In the genomic region with DNA sequence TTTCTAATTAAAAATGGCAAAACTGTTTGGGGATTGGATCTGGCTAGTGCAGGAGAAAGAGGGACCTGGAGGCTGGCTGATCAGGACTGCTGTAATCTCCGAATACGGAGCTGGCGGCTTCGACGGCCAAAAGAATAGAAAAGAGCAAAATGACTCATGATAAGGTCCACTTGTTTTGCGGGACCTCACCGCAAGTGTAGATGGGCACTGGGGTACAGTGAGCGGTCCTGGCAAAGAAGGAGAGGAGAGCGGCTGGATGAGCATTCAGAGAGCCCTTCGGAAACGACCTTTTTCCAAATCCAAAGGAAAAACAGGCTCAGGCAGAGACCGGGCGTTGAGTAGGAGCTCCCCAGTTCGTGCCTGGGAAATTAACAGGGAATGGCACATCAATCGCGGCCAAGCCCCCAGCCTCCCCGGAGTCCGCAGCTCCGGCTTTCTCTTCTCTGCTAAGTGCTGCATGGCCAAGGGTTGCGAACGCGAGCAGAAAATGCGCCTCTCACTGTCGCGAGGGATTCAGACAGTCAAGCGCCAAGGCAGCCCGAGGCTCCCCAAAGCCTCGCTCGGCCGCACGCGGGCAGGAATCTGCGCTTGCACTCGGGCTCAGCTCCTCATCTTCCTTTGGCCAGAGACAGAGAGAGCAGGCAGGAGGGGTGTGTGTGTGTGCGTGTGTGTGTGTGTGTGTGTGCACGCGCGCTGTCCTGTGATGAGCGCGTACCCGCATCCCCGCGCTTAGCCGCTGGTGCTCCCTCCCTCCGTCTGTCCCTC, we compare ENCODE assay signal across 9 cellular contexts. TPM values are rescaled to one million over a fixed set of nuclear protein-coding genes. Genes with fewer than 3 reads are reported as not detected.
A peak's percentile ranks its signal among the peaks of the same experiment; 100 is the strongest.
DNase-seq lines count a peak whose midpoint lies in the region; FAIRE-seq and TF ChIP-seq lines count a peak whose summit lies in the region.
"Had no signal": no experiment of that assay in that cellular context is flagged by ENCODE, and none has a peak within 500 bp of the region (broad histone marks: within the 10 kb centered on the region; RNA-seq: fewer than 3 reads in every experiment).

No MANE protein-coding gene starts in this region.

- dilution Hi-C loops in mammary epithelial cell (cut with HindIII; ENCODE audit: low sequenced_read_pairs) (no loop called here), keratinocyte (cut with MboI; ENCODE audit: extremely low pct_ligation_motif_present, low sequenced_read_pairs) (no loop called here)

- H3K9ac ChIP-seq in mammary epithelial cell (ENCODE audit: insufficient read depth, low read length) (no peak overlapping the region), keratinocyte (ENCODE audit: control insufficient read depth, extremely low read depth, insufficient read depth, low read length) (no peak overlapping the region), subcutaneous abdominal adipose tissue (ENCODE audit: low read length in 5 of 5) (no peak overlapping the region)

- H3K4me3 ChIP-seq in mammary epithelial cell (replicated peaks in 1 of 3; ENCODE audit: insufficient read depth in 1 of 3, low read depth in 2 of 3, low read length in 3 of 3) (peak overlapping the region; percentile 4 to 30 (median 24)), keratinocyte (ENCODE audit: control insufficient read depth in 2 of 3, extremely low read depth in 1 of 3, insufficient read depth in 2 of 3, low read depth in 1 of 3, low read length in 3 of 3) (peak overlapping the region in 1 of 3 experiments; percentile 14), subcutaneous abdominal adipose tissue (ENCODE audit: low read depth in 1 of 5, low read length in 5 of 5) (peak overlapping the region in 3 of 5 donors; percentile 1 to 49 (median 22))

- H3K79me2 ChIP-seq in mammary epithelial cell (ENCODE audit: insufficient read depth, low read length) (no peaks in the 10 kb centered on the region), keratinocyte (ENCODE audit: control insufficient read depth, insufficient read depth, low read length) (no peaks in the 10 kb centered on the region)

- CTCF ChIA-PET in mammary epithelial cell (lab: Charles Lee; ENCODE audit: low non-redundant PET): interaction anchor here (0.6 kb wide), 1 partner anchor 1149 kb away, joined by 3 read pairs; no protein-coding TSS in a partner anchor

- peak overlapping the region; percentile 83 for H3K4me2 ChIP-seq in mammary epithelial cell (ENCODE audit: insufficient read depth, low read depth, low read length)
- H3K4me2 ChIP-seq in keratinocyte (ENCODE audit: control insufficient read depth, extremely low read depth, insufficient read depth, low read depth, low read length): peak overlapping the region; percentile 22

- in situ Hi-C loops in mammary epithelial cell (cut with MboI; ENCODE audit: low sequenced_read_pairs in 2 of 2): no loop called here

- H3K36me3 ChIP-seq in mammary epithelial cell (ENCODE audit: insufficient read depth, low read length) (no peaks in the 10 kb centered on the region), keratinocyte (ENCODE audit: control insufficient read depth in 2 of 2, extremely low read depth in 1 of 2, insufficient read depth in 2 of 2, low read length in 2 of 2) (no peaks in the 10 kb centered on the region), subcutaneous abdominal adipose tissue (ENCODE audit: control insufficient read depth in 5 of 5, insufficient read depth in 5 of 5, low read length in 5 of 5) (no peaks in the 10 kb centered on the region)

- TF ChIP-seq CTCF in mammary epithelial cell (conservative IDR thresholded peaks at IDR 0.05 in 1 of 2, IDR thresholded peaks at IDR 0.05 in 1 of 2; ENCODE audit: extremely low read depth in 1 of 2, insufficient read depth in 1 of 2, low read depth in 1 of 2, low read length in 2 of 2): no peak
- TF ChIP-seq CTCF in keratinocyte (optimal IDR thresholded peaks at IDR 0.05 in 1 of 3, IDR thresholded peaks at IDR 0.05 in 1 of 3, conservative IDR thresholded peaks at IDR 0.05 in 1 of 3; ENCODE audit: extremely low read depth in 1 of 3, insufficient read depth in 2 of 3, low read length in 3 of 3): no peak

- no TSS peak for BruUV-seq in mammary epithelial cell (replicated peaks; lab: Mats Ljungman, UMichigan)

- WGBS in mammary epithelial cell (ENCODE audit: low coverage, missing lambda C conversion rate): 10% methylated on average over 25 of the region's 45 CpGs

- no peak overlapping the region for H3K27ac ChIP-seq in mammary epithelial cell (ENCODE audit: insufficient read depth, low read depth, low read length)
- H3K27ac ChIP-seq in keratinocyte (ENCODE audit: control insufficient read depth, insufficient read depth, low read length): no peak overlapping the region
- no peak overlapping the region for H3K27ac ChIP-seq in subcutaneous abdominal adipose tissue (ENCODE audit: low read depth, low read length)

- H4K20me1 ChIP-seq in mammary epithelial cell (ENCODE audit: insufficient read depth, low read length): no peaks in the 10 kb centered on the region
- H4K20me1 ChIP-seq in keratinocyte (ENCODE audit: control insufficient read depth, extremely low read depth, insufficient read depth, low read length): no peaks in the 10 kb centered on the region

- FAIRE-seq in keratinocyte (lab: Jason Lieb, UNC): no peak

- H3K4me1 ChIP-seq in mammary epithelial cell (ENCODE audit: insufficient read depth, low read length) (peaks cover 12% of the 10 kb centered on the region), keratinocyte (ENCODE audit: control insufficient read depth, extremely low read depth, insufficient read depth, low read length) (no peaks in the 10 kb centered on the region), subcutaneous abdominal adipose tissue (ENCODE audit: control insufficient read depth in 5 of 5, insufficient read depth in 5 of 5, low read length in 5 of 5) (peaks cover 0 to 24% (median 6%) of the 10 kb centered on the region in 5 donors)

- DNase-seq in NCI-H1092 (lab: John Stamatoyannopoulos, UW) (peak; percentile 42), mammary epithelial cell (peak; percentile 17), keratinocyte (ENCODE audit: low read depth, low spot score) (no peak), SKM-1 treated with dmso at 0.1 percent for 144 hours (lab: John Stamatoyannopoulos, UW; ENCODE audit: unreplicated experiment) (no peak), OCI-M1 (lab: John Stamatoyannopoulos, UW) (no peak), T1000 (lab: John Stamatoyannopoulos, UW) (no peak)
- DNase-seq: NCI-H2081 had no signal

- peaks cover 32% of the 10 kb centered on the region for H3K27me3 ChIP-seq in mammary epithelial cell (ENCODE audit: insufficient read depth, low read length)
- peaks cover 37% of the 10 kb centered on the region for H3K27me3 ChIP-seq in keratinocyte (ENCODE audit: control insufficient read depth, extremely low read depth, insufficient read depth, low read length)
- peaks cover 25 to 49% (median 39%) of the 10 kb centered on the region in 5 donors for H3K27me3 ChIP-seq in subcutaneous abdominal adipose tissue (ENCODE audit: control insufficient read depth in 5 of 5, insufficient read depth in 4 of 5, low read length in 5 of 5)

- H3K9me3 ChIP-seq in mammary epithelial cell (replicated peaks; ENCODE audit: insufficient read depth, low read length) (no peaks in the 10 kb centered on the region), keratinocyte (ENCODE audit: control insufficient read depth, low read depth, low read length) (no peaks in the 10 kb centered on the region), subcutaneous abdominal adipose tissue (ENCODE audit: control insufficient read depth in 5 of 5, low read length in 5 of 5) (no peaks in the 10 kb centered on the region)

- intact Hi-C loops in mammary epithelial cell (cut with micrococcal nuclease): no loop called here

- peak overlapping the region; percentile 60 for H2AFZ ChIP-seq in mammary epithelial cell (ENCODE audit: low read depth, low read length)
- no peak overlapping the region for H2AFZ ChIP-seq in keratinocyte (ENCODE audit: control insufficient read depth, low read length)

- H3K9me1 ChIP-seq in keratinocyte (ENCODE audit: control insufficient read depth, extremely low read depth, insufficient read depth, low read length): no peaks in the 10 kb centered on the region

RNA-seq across cellular contexts. Expression of gene DCC, which starts 1.8 kb away (rescaled TPM):
- not detected for total RNA-seq in mammary epithelial cell
- polyA plus RNA-seq in mammary epithelial cell (not detected), keratinocyte (not detected in 3 replicates)
- polyA minus RNA-seq in mammary epithelial cell (not detected), keratinocyte (0.16 TPM in 1 of 3 replicates, not detected in the others)
- polyA plus RNA-seq in keratinocyte (2011; ENCODE audit: low read depth): not detected
- polyA plus RNA-seq in keratinocyte (2011; cell fraction: cytosol; rRNA removed): not detected in 2 replicates
- polyA plus RNA-seq in keratinocyte (2011; cell fraction: nucleus; rRNA removed): not detected in 2 replicates
- not detected in 2 replicates for polyA plus RNA-seq in keratinocyte (2012; ENCODE audit: low replicate concordance)
- not detected for polyA minus RNA-seq in keratinocyte (2011; cell fraction: cytosol; rRNA and poly(A)+ RNA removed)
- not detected in 2 replicates for polyA minus RNA-seq in keratinocyte (2011; cell fraction: nucleus; rRNA and poly(A)+ RNA removed)
- total RNA-seq: fibroblast of villous mesenchyme had no signal

Comparison
In these comparisons a context has a peak if more than half of its experiments do, and no peak if none do; other contexts are left out.
1. DNase-seq: peak in NCI-H1092 (single experiment) and mammary epithelial cell (single experiment); none in keratinocyte (single experiment), SKM-1 treated with dmso at 0.1 percent for 144 hours (single experiment), OCI-M1 (single experiment) and T1000 (single experiment).